ENCODE assay signal across 17 cellular contexts in the genomic region with DNA sequence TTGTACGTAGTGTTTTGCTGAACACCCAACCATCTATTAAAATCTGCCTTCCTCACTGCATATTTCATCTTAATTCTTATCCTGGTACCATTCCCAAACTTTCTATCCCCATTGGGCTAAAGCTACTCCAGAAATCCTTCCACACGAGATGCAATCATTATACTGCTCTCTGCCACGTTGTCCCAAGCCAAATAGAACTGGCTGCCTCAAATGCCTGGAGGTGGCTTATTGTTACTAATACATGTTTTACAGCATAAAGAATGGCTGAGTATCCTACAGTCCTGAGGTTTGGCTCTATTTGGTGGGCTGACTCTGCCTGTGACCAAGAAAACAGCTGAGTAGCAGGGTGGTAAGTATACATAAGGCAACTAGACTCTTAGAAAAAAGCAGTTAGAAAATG.
"Had no signal": no experiment of that assay in that cellular context is flagged by ENCODE, and none has a peak within 500 bp of the region (broad histone marks: within the 10 kb centered on the region; RNA-seq: fewer than 3 reads in every experiment).

No MANE protein-coding gene starts in this region.

- H3K27ac ChIP-seq: esophagus squamous epithelium, left lung, lower lobe of right lung, parathyroid adenoma, prostate gland, right lobe of liver had no signal

- H3K4me1 ChIP-seq: esophagus squamous epithelium, left lung, lower lobe of right lung, parathyroid adenoma, prostate gland, right lobe of liver had no signal

- ATAC-seq: lower lobe of right lung; naive thymus-derived CD4-positive, alpha-beta T cell; right lobe of liver had no signal

- H3K4me3 ChIP-seq: esophagus squamous epithelium, left lung, lower lobe of right lung, prostate gland, right lobe of liver had no signal

- H3K9me3 ChIP-seq: esophagus squamous epithelium, left lung, lower lobe of right lung, prostate gland, right lobe of liver had no signal

- H3K27me3 ChIP-seq: esophagus squamous epithelium, left lung, right lobe of liver had no signal

- H3K9ac ChIP-seq: parathyroid adenoma had no signal

- H3K79me2 ChIP-seq: parathyroid adenoma had no signal

- H2AFZ ChIP-seq: parathyroid adenoma had no signal

- FAIRE-seq: colon, small intestine, urothelium cell line had no signal

- DNase-seq: cerebellar nuclear complex; esophagus squamous epithelium; foreskin melanocyte; head of caudate nucleus; hippocampal formation; left lung; lower lobe of right lung; naive thymus-derived CD4-positive, alpha-beta T cell; nephron progenitor cell; right lobe of liver; small intestine; stimulated activated CD4-positive, alpha-beta T cell treated with anti-CD3 and anti-CD28 coated beads, Interleukin-2, amount 100 ng/mL, for 48 hours; stimulated activated naive CD4-positive, alpha-beta T cell treated with Interleukin-2 at 50 U/mL for 16 hours had no signal

- H3K36me3 ChIP-seq: esophagus squamous epithelium, left lung, lower lobe of right lung, prostate gland, right lobe of liver had no signal
